10 cellular contexts compared by ENCODE assay signal in genomic region chr15:40029979-40030893, GRCh38. TPM values are rescaled to one million over a fixed set of nuclear protein-coding genes. Genes with fewer than 3 reads are reported as not detected.
A peak's percentile ranks its signal among the peaks of the same experiment; 100 is the strongest.
DNase-seq lines count a peak whose midpoint lies in the region; ATAC-seq and TF ChIP-seq lines count a peak whose summit lies in the region.
"Had no signal": no experiment of that assay in that cellular context is flagged by ENCODE, and none has a peak within 500 bp of the region (broad histone marks: within the 10 kb centered on the region; RNA-seq: fewer than 3 reads in every experiment).

No MANE protein-coding gene starts in this region.

- no peaks in the 10 kb centered on the region for H4K20me1 ChIP-seq in OCI-LY3 (ENCODE audit: insufficient read depth, low read length)

- H2AFZ ChIP-seq in OCI-LY3 (ENCODE audit: low read depth, low read length) = no peak overlapping the region

- TF ChIP-seq CTCF in OCI-LY3 (IDR thresholded peaks at IDR 0.05; ENCODE audit: low read depth, low read length) (peak; percentile 86), fibroblast of mammary gland (conservative IDR thresholded peaks at IDR 0.05; ENCODE audit: control insufficient read depth, insufficient read depth, low read depth, low read length) (peak; percentile 66), gastrocnemius medialis (IDR thresholded peaks at IDR 0.05 in 4 of 5, conservative IDR thresholded peaks at IDR 0.05 in 1 of 5) (peak in 2 of 5 experiments; percentile 15 to 34)

- H3K4me3 ChIP-seq in OCI-LY3 (ENCODE audit: low read length) = no peak overlapping the region
- no peak overlapping the region for H3K4me3 ChIP-seq in fibroblast of mammary gland (ENCODE audit: control insufficient read depth, low read depth, low read length)
- no peak overlapping the region for H3K4me3 ChIP-seq in gastrocnemius medialis
- H3K4me3 ChIP-seq: BLaER1, SJSA1 had no signal

- no peaks in the 10 kb centered on the region for H3K79me2 ChIP-seq in OCI-LY3 (ENCODE audit: low read length)

- intact Hi-C loops in gastrocnemius medialis (cut with DNase I; ENCODE audit: low total_unique reads) = no loop called here

- no peak for TF ChIP-seq POLR2A in gastrocnemius medialis (IDR thresholded peaks at IDR 0.05)

- H3K27me3 ChIP-seq in OCI-LY3 (ENCODE audit: low read depth, low read length) (no peaks in the 10 kb centered on the region), gastrocnemius medialis (no peaks in the 10 kb centered on the region)
- H3K27me3 ChIP-seq: BLaER1, SJSA1 had no signal

- H3K36me3 ChIP-seq in OCI-LY3 (replicated peaks; ENCODE audit: low read depth, low read length) (peaks cover 54% of the 10 kb centered on the region), gastrocnemius medialis (peaks cover 11 to 84% of the 10 kb centered on the region in 2 donors)

- in situ Hi-C loops in gastrocnemius medialis (cut with MboI; ENCODE audit: low sequenced_read_pairs in 4 of 4) = loop anchor here in 1 of 4 donors (25.0 kb wide), 1 partner anchor 382 kb away; the partner anchor contains the start of gene IVD

- DNase-seq in NCI-H2227 (lab: John Stamatoyannopoulos, UW; ENCODE audit: unreplicated experiment) (peak; percentile 41), NCI-H2227 treated with DMSO at 0.1 percent for 48 hours (lab: John Stamatoyannopoulos, UW) (no peak), fibroblast of mammary gland (ENCODE audit: low read depth) (peak; percentile 35), gastrocnemius medialis (no peak), NCI-H146 (lab: John Stamatoyannopoulos, UW) (no peak)

- H3K9me3 ChIP-seq in OCI-LY3 (ENCODE audit: insufficient read depth, low read length) = no peaks in the 10 kb centered on the region
- H3K9me3 ChIP-seq in gastrocnemius medialis = no peaks in the 10 kb centered on the region
- H3K9me3 ChIP-seq: BLaER1, SJSA1 had no signal

- H3K4me2 ChIP-seq in OCI-LY3 (ENCODE audit: low read length) = no peak overlapping the region
- H3K4me2 ChIP-seq: BLaER1 had no signal

- H3K4me1 ChIP-seq in OCI-LY3 (ENCODE audit: low read length) (no peaks in the 10 kb centered on the region), gastrocnemius medialis (peaks cover 5 to 6% of the 10 kb centered on the region in 2 donors)
- H3K4me1 ChIP-seq: BLaER1, SJSA1 had no signal

- ATAC-seq in gastrocnemius medialis (peak in 1 of 2 donors; percentile 49), HG03139 (IDR thresholded peaks at IDR 0.05; ENCODE audit: unreplicated experiment) (no peak), HG02981 (IDR thresholded peaks at IDR 0.05; ENCODE audit: unreplicated experiment) (no peak)

- no peak overlapping the region for H3K27ac ChIP-seq in OCI-LY3 (ENCODE audit: low read length)
- peak overlapping the region in 3 of 4 donors; percentile 39 to 74 (median 51) for H3K27ac ChIP-seq in gastrocnemius medialis
- H3K27ac ChIP-seq: BLaER1, SJSA1 had no signal

- H3K9ac ChIP-seq in OCI-LY3 (ENCODE audit: low read length) = no peak overlapping the region
- H3K9ac ChIP-seq: BLaER1 had no signal

RNA-seq across cellular contexts. Expression of gene SRP14, which starts 8.7 kb away (rescaled TPM):
- total RNA-seq in gastrocnemius medialis = 100 to 1,000 TPM; 180 to 244 (median 208) TPM

Comparison
In these comparisons a context has a peak if more than half of its experiments do, and no peak if none do; other contexts are left out.
1. DNase-seq: peak in NCI-H2227 (single experiment) and fibroblast of mammary gland (single experiment); none in NCI-H2227 treated with DMSO at 0.1 percent for 48 hours (single experiment), gastrocnemius medialis (0 of 2) and NCI-H146 (single experiment).